In the genomic region with DNA sequence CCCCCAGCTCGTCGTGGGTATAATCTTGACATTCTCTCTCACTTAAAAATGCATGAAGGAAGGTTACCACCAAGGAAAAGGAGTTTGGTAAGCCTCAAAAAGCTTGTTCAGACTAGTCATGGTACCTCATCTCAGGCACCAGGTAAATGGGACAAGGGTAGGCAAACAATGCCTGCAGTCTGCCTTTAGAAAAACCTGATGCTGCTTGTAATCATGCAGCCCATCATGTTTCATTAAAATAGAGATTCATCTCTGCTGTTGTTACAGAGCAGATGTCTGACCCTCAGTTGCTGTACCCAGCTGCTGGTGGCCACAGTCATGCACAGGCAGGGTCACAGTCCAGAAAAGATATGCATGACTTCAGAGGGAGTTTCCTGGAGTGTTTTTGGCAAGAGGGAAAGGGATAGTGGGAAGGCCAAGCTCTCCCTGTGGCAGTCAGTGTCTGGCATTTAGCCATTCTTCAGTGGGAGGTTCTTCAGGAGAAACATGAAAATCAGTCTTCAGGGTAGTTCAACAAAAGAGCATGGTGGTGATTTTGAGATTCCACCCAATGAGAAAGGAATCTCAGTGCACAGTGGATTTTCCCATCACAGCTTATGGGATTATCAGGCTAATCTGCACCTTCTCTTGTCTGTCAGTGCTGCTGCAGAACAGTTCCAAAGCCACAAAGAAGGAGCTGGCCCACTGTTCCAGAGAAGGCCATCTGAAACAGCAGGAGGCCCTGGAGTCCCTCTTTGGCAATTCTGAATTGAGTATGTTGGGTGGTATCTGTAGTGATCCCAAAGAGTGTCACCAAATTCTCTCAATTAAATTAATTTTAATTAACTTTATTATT, we compare ENCODE assay signal across 9 cellular contexts.
DNase-seq lines count a peak whose midpoint lies in the region; ATAC-seq and TF ChIP-seq lines count a peak whose summit lies in the region.
"Had no signal": no experiment of that assay in that cellular context is flagged by ENCODE, and none has a peak within 500 bp of the region (broad histone marks: within the 10 kb centered on the region; RNA-seq: fewer than 3 reads in every experiment).

No MANE protein-coding gene starts in this region.

- H3K4me1 Mint-ChIP-seq in activated CD4-positive, alpha-beta T cell treated with anti-CD3 and anti-CD28 coated beads, Interleukin-2, amount 10 ng/mL, durations not matched to agents 24 days and 14 days, result no peaks in the 10 kb centered on the region
- H3K4me1 Mint-ChIP-seq: naive thymus-derived CD4-positive, alpha-beta T cell had no signal

- no peak overlapping the region for H3K4me3 Mint-ChIP-seq in activated CD4-positive, alpha-beta T cell treated with anti-CD3 and anti-CD28 coated beads, Interleukin-2, amount 10 ng/mL, durations not matched to agents 24 days and 14 days
- H3K4me3 Mint-ChIP-seq: naive thymus-derived CD4-positive, alpha-beta T cell had no signal

- H3K36me3 ChIP-seq in OCI-LY7 (ENCODE audit: insufficient read depth, low read length), result no peaks in the 10 kb centered on the region

- H3K4me1 ChIP-seq in OCI-LY7 (ENCODE audit: insufficient read depth, low read length, poor library complexity, severe bottlenecking), result no peaks in the 10 kb centered on the region

- TF ChIP-seq CTCF in OCI-LY7 (conservative IDR thresholded peaks at IDR 0.05; ENCODE audit: low read length), result no peak

- no peaks in the 10 kb centered on the region for H4K20me1 ChIP-seq in OCI-LY7 (ENCODE audit: insufficient read depth, low read length)

- ATAC-seq in GM19452 (IDR thresholded peaks at IDR 0.05; ENCODE audit: unreplicated experiment), result no peak
- ATAC-seq: naive thymus-derived CD4-positive, alpha-beta T cell had no signal

- DNase-seq in AG20443 (ENCODE audit: low spot score) (peak; percentile 90), NCI-H69 (lab: John Stamatoyannopoulos, UW) (peak; percentile 93), epithelial cell of prostate (ENCODE audit: low read depth, low spot score) (no peak), myocyte (ENCODE audit: low read depth) (peak; percentile 99), SIG-M5 treated with dmso at 0.1 percent for 504 hours (lab: John Stamatoyannopoulos, UW; ENCODE audit: unreplicated experiment) (no peak), OCI-LY7 (ENCODE audit: low spot score) (no peak)
- no peak for DNase-seq in activated CD4-positive, alpha-beta T cell treated with anti-CD3 and anti-CD28 coated beads, Interleukin-2, amount 10 ng/mL, durations not matched to agents 24 days and 14 days
- DNase-seq: naive thymus-derived CD4-positive, alpha-beta T cell had no signal

- H3K9me3 ChIP-seq in OCI-LY7 (ENCODE audit: low read length), result no peaks in the 10 kb centered on the region

- H3K79me2 ChIP-seq in OCI-LY7 (ENCODE audit: insufficient read depth, low read depth, low read length), result no peaks in the 10 kb centered on the region

- H3K36me3 Mint-ChIP-seq in activated CD4-positive, alpha-beta T cell treated with anti-CD3 and anti-CD28 coated beads, Interleukin-2, amount 10 ng/mL, durations not matched to agents 24 days and 14 days (ENCODE audit: low read depth), result no peaks in the 10 kb centered on the region
- H3K36me3 Mint-ChIP-seq: naive thymus-derived CD4-positive, alpha-beta T cell had no signal

- H3K27me3 Mint-ChIP-seq in activated CD4-positive, alpha-beta T cell treated with anti-CD3 and anti-CD28 coated beads, Interleukin-2, amount 10 ng/mL, durations not matched to agents 24 days and 14 days, result no peaks in the 10 kb centered on the region

- no peak overlapping the region for H3K4me3 ChIP-seq in OCI-LY7 (ENCODE audit: low read depth, low read length, poor library complexity, severe bottlenecking)

- H3K27ac Mint-ChIP-seq in activated CD4-positive, alpha-beta T cell treated with anti-CD3 and anti-CD28 coated beads, Interleukin-2, amount 10 ng/mL, durations not matched to agents 24 days and 14 days, result no peak overlapping the region
- H3K27ac Mint-ChIP-seq: naive thymus-derived CD4-positive, alpha-beta T cell had no signal

- BruUV-seq in OCI-LY7 (replicated peaks; lab: Mats Ljungman, UMichigan), result no TSS peak

- H3K27ac ChIP-seq in epithelial cell of prostate (peak overlapping the region; percentile 77), OCI-LY7 (ENCODE audit: low read depth, low read length, poor library complexity, severe bottlenecking) (no peak overlapping the region)

- intact Hi-C loops in activated CD4-positive, alpha-beta T cell treated with anti-CD3 and anti-CD28 coated beads, Interleukin-2, amount 10 ng/mL, durations not matched to agents 24 days and 14 days (cut with micrococcal nuclease), result no loop called here
- intact Hi-C loops in OCI-LY7 (cut with micrococcal nuclease; ENCODE audit: unreplicated experiment), result no loop called here

- CTCF ChIA-PET in OCI-LY7 (lab: Charles Lee; ENCODE audit: unreplicated experiment), result no interaction called here

- H3K9me3 Mint-ChIP-seq in activated CD4-positive, alpha-beta T cell treated with anti-CD3 and anti-CD28 coated beads, Interleukin-2, amount 10 ng/mL, durations not matched to agents 24 days and 14 days, result no peaks in the 10 kb centered on the region
- H3K9me3 Mint-ChIP-seq: naive thymus-derived CD4-positive, alpha-beta T cell had no signal

- no peak overlapping the region for H2AFZ ChIP-seq in OCI-LY7 (ENCODE audit: low read length)

- POLR2A ChIA-PET in OCI-LY7 (lab: Charles Lee), result no interaction called here

- no peaks in the 10 kb centered on the region for H3K9me2 ChIP-seq in OCI-LY7 (ENCODE audit: insufficient read depth, low read length)

- H3K4me2 ChIP-seq in OCI-LY7 (ENCODE audit: low read length), result no peak overlapping the region

Comparison
In these comparisons a context has a peak if more than half of its experiments do, and no peak if none do; other contexts are left out.
1. DNase-seq: peak in AG20443 (single experiment), NCI-H69 (single experiment) and myocyte (single experiment); none in epithelial cell of prostate (single experiment), activated CD4-positive, alpha-beta T cell treated with anti-CD3 and anti-CD28 coated beads, Interleukin-2, amount 10 ng/mL, durations not matched to agents 24 days and 14 days (single experiment), SIG-M5 treated with dmso at 0.1 percent for 504 hours (single experiment) and OCI-LY7 (single experiment).